2 cellular contexts compared by ENCODE assay signal in the genomic region with DNA sequence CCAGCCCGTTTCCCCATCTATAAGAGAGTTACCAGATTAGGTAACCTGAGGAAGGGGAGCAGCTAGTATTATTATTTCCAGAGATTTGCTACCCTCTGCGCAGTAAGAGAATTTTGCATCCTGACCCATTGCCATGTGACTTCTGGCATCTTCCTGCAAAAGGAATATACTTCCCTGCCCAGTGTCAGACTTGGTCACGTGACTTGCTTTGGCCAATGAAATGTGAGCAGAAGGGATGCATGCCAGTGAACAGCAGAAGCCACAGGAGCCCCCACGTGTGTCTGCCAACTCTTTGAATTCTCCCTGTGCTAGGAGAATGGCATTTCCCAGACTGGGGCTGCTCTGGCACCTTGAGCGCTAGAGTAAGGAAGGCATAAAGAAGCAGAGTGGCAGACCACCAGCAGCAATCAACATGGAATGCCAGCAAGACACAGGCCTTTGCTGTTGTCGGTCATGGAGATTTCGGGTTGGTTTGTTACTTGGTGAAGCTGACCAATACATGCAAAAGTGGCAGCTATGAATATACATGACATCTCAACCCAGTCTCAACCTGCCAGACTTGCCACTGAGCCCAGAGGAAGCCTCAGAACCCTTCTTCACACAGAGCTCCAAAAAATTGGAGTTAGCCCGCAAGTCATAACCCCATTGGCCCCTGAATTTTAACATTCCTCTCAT.
TF ChIP-seq lines count a peak whose summit lies in the region.

No MANE protein-coding gene starts in this region.

TF ChIP-seq in A549, 52 proteins besides CTCF, POLR2A, EP300 and RAD21:
- TF ChIP-seq, protein P1, sequence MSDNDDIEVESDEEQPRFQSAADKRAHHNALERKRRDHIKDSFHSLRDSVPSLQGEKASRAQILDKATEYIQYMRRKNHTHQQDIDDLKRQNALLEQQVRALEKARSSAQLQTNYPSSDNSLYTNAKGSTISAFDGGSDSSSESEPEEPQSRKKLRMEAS (IDR thresholded peaks at IDR 0.05), result no peak
- TF ChIP-seq, protein P2, sequence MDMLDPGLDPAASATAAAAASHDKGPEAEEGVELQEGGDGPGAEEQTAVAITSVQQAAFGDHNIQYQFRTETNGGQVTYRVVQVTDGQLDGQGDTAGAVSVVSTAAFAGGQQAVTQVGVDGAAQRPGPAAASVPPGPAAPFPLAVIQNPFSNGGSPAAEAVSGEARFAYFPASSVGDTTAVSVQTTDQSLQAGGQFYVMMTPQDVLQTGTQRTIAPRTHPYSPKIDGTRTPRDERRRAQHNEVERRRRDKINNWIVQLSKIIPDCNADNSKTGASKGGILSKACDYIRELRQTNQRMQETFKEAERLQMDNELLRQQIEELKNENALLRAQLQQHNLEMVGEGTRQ (IDR thresholded peaks at IDR 0.05), result peak; percentile 38; the same call in 1 of the 2 replicates
- TF ChIP-seq KDM1A (IDR thresholded peaks at IDR 0.05; ENCODE audit: low read depth), result no peak
- no peak for TF ChIP-seq HOXB13 (CRISPR knock-in tag; IDR thresholded peaks at IDR 0.05; ENCODE audit: low read depth)
- TF ChIP-seq RFX5 (IDR thresholded peaks at IDR 0.05), result no peak
- TF ChIP-seq, protein P3, sequence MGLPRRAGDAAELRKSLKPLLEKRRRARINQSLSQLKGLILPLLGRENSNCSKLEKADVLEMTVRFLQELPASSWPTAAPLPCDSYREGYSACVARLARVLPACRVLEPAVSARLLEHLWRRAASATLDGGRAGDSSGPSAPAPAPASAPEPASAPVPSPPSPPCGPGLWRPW (IDR thresholded peaks at IDR 0.05), result no peak
- TF ChIP-seq MYC (IDR thresholded peaks at IDR 0.05; ENCODE audit: borderline replicate concordance, low read length), result no peak
- no peak for TF ChIP-seq PHF8 (IDR thresholded peaks at IDR 0.05; ENCODE audit: borderline replicate concordance, low read depth)
- TF ChIP-seq CBX8 (IDR thresholded peaks at IDR 0.05), result no peak

TF ChIP-seq in IMR-90, 13 proteins besides CTCF, POLR2A, EP300 and RAD21:
- TF ChIP-seq MAZ (IDR thresholded peaks at IDR 0.05; ENCODE audit: borderline replicate concordance, low read depth, low read length) (no peak), MXI1 (IDR thresholded peaks at IDR 0.05; ENCODE audit: borderline replicate concordance, low read depth, low read length) (no peak), RFX5 (IDR thresholded peaks at IDR 0.05; ENCODE audit: low read depth, low read length) (no peak)
- TF ChIP-seq, protein P4, sequence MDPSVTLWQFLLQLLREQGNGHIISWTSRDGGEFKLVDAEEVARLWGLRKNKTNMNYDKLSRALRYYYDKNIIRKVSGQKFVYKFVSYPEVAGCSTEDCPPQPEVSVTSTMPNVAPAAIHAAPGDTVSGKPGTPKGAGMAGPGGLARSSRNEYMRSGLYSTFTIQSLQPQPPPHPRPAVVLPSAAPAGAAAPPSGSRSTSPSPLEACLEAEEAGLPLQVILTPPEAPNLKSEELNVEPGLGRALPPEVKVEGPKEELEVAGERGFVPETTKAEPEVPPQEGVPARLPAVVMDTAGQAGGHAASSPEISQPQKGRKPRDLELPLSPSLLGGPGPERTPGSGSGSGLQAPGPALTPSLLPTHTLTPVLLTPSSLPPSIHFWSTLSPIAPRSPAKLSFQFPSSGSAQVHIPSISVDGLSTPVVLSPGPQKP (IDR thresholded peaks at IDR 0.05; ENCODE audit: borderline replicate concordance, low read depth, low read length), result no peak
- TF ChIP-seq, protein P2 (IDR thresholded peaks at IDR 0.05; ENCODE audit: low read depth, low read length), result peak; percentile 50; the same call in 1 of the 2 replicates
